In the genomic region with DNA sequence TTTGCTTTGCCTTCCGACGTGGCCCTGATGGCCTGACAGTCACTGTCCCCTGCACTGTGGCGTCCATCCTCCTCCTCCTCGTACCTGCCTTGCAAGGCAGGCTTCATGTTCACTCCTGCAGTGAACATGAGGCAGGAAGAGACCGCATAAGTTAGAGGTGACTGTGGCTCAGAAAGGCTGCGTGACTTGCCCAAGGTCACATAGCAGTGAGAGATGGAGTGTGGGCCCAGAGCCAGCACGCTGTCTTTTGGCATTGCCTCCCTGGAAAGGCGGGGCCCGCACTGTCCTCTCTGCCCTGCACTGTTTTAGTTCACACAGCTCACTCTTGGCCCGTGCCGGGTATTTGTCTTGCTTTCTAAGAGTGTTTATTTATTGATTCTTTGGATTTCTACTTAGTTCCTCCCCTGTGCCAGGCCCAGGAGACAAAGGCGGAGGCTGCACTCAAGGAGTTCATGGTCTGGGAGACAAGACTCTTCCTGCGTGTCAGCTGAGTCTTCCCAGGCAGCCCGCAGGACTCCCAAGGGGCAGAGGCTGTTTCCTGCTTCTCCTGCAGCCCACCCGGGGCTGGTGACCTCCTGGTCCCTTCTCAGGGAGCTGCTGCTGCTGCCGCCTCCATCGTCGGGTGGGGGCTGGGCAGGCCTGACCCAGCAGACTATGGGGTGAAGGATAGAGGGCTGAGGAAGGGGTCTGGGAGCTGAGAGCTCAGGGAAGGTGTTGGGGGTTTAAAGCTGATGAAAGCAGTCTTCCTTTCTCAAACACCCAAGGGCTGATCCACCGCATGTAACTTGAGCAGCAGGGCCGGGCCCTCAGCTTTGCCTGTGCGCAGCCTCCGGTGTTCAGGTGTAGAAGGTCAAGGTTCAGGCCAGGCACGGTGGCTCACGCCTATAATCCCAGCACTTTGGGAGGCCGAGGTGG, we compare ENCODE assay signal across 1 cellular context.
TF ChIP-seq lines count a peak whose summit lies in the region.

No MANE protein-coding gene starts in this region.

TF ChIP-seq in HepG2, 621 proteins besides CTCF, POLR2A, EP300 and RAD21 (continued from another document and continues in another):
- TF ChIP-seq, protein P1, sequence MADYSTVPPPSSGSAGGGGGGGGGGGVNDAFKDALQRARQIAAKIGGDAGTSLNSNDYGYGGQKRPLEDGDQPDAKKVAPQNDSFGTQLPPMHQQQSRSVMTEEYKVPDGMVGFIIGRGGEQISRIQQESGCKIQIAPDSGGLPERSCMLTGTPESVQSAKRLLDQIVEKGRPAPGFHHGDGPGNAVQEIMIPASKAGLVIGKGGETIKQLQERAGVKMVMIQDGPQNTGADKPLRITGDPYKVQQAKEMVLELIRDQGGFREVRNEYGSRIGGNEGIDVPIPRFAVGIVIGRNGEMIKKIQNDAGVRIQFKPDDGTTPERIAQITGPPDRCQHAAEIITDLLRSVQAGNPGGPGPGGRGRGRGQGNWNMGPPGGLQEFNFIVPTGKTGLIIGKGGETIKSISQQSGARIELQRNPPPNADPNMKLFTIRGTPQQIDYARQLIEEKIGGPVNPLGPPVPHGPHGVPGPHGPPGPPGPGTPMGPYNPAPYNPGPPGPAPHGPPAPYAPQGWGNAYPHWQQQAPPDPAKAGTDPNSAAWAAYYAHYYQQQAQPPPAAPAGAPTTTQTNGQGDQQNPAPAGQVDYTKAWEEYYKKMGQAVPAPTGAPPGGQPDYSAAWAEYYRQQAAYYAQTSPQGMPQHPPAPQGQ (CRISPR knock-in tag; IDR thresholded peaks at IDR 0.05; ENCODE audit: borderline replicate concordance) = no peak
- TF ChIP-seq, protein P2, sequence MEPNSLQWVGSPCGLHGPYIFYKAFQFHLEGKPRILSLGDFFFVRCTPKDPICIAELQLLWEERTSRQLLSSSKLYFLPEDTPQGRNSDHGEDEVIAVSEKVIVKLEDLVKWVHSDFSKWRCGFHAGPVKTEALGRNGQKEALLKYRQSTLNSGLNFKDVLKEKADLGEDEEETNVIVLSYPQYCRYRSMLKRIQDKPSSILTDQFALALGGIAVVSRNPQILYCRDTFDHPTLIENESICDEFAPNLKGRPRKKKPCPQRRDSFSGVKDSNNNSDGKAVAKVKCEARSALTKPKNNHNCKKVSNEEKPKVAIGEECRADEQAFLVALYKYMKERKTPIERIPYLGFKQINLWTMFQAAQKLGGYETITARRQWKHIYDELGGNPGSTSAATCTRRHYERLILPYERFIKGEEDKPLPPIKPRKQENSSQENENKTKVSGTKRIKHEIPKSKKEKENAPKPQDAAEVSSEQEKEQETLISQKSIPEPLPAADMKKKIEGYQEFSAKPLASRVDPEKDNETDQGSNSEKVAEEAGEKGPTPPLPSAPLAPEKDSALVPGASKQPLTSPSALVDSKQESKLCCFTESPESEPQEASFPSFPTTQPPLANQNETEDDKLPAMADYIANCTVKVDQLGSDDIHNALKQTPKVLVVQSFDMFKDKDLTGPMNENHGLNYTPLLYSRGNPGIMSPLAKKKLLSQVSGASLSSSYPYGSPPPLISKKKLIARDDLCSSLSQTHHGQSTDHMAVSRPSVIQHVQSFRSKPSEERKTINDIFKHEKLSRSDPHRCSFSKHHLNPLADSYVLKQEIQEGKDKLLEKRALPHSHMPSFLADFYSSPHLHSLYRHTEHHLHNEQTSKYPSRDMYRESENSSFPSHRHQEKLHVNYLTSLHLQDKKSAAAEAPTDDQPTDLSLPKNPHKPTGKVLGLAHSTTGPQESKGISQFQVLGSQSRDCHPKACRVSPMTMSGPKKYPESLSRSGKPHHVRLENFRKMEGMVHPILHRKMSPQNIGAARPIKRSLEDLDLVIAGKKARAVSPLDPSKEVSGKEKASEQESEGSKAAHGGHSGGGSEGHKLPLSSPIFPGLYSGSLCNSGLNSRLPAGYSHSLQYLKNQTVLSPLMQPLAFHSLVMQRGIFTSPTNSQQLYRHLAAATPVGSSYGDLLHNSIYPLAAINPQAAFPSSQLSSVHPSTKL (CRISPR knock-in tag; IDR thresholded peaks at IDR 0.05) = peak; percentile 60
- TF ChIP-seq, protein P3, sequence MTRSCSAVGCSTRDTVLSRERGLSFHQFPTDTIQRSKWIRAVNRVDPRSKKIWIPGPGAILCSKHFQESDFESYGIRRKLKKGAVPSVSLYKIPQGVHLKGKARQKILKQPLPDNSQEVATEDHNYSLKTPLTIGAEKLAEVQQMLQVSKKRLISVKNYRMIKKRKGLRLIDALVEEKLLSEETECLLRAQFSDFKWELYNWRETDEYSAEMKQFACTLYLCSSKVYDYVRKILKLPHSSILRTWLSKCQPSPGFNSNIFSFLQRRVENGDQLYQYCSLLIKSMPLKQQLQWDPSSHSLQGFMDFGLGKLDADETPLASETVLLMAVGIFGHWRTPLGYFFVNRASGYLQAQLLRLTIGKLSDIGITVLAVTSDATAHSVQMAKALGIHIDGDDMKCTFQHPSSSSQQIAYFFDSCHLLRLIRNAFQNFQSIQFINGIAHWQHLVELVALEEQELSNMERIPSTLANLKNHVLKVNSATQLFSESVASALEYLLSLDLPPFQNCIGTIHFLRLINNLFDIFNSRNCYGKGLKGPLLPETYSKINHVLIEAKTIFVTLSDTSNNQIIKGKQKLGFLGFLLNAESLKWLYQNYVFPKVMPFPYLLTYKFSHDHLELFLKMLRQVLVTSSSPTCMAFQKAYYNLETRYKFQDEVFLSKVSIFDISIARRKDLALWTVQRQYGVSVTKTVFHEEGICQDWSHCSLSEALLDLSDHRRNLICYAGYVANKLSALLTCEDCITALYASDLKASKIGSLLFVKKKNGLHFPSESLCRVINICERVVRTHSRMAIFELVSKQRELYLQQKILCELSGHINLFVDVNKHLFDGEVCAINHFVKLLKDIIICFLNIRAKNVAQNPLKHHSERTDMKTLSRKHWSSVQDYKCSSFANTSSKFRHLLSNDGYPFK (CRISPR knock-in tag; IDR thresholded peaks at IDR 0.05; ENCODE audit: borderline replicate concordance) = peak; percentile 82
- TF ChIP-seq KDM5A (IDR thresholded peaks at IDR 0.05; ENCODE audit: borderline replicate concordance, low read length) (no peak), SP5 (CRISPR knock-in tag; IDR thresholded peaks at IDR 0.05; ENCODE audit: borderline replicate concordance, low read depth) (peak; percentile 53; the same call in 1 of the 2 replicates), HDAC2 (CRISPR knock-in tag; IDR thresholded peaks at IDR 0.05) (peak; percentile 85), MBD4 (IDR thresholded peaks at IDR 0.05; ENCODE audit: borderline replicate concordance, low read length) (no peak), ZNF607 (CRISPR knock-in tag; IDR thresholded peaks at IDR 0.05; ENCODE audit: borderline replicate concordance) (peak; percentile 86; the same call in 1 of the 2 replicates), ISL2 (CRISPR knock-in tag; IDR thresholded peaks at IDR 0.05) (peak; percentile 67), IKZF4 (CRISPR knock-in tag; IDR thresholded peaks at IDR 0.05; ENCODE audit: borderline replicate concordance, low read depth, not compliant biosample characterization) (peak; percentile 80), RBFOX2 (IDR thresholded peaks at IDR 0.05; ENCODE audit: low read depth, low read length) (no peak), ZFX (CRISPR knock-in tag; IDR thresholded peaks at IDR 0.05; ENCODE audit: low read depth) (peak; percentile 74), RNF2 (conservative IDR thresholded peaks at IDR 0.05; ENCODE audit: low read depth) (peak; percentile 49), GABPB1 (CRISPR knock-in tag; IDR thresholded peaks at IDR 0.05) (0 out of 2 replicates have a peak, but pooled peaks have one; percentile 37), GZF1 (CRISPR knock-in tag; IDR thresholded peaks at IDR 0.05) (0 out of 2 replicates have a peak, but pooled peaks have one; percentile 88), SOX13 (IDR thresholded peaks at IDR 0.05) (no peak), SOX13 (CRISPR knock-in tag; conservative IDR thresholded peaks at IDR 0.05 in 1 of 2, IDR thresholded peaks at IDR 0.05 in 1 of 2) (peak in 1 of 2 experiments; percentile 66; a peak in 2 of 4 replicates), KDM5B (CRISPR knock-in tag; IDR thresholded peaks at IDR 0.05; ENCODE audit: borderline replicate concordance) (0 out of 2 replicates have a peak, but pooled peaks have one; percentile 22), ZNF652 (CRISPR knock-in tag; IDR thresholded peaks at IDR 0.05; ENCODE audit: borderline replicate concordance, low read depth) (no peak; the same call in 1 of the 2 replicates), ZNF124 (CRISPR knock-in tag; IDR thresholded peaks at IDR 0.05) (peak; percentile 67; the same call in 1 of the 2 replicates), CCDC6 (CRISPR knock-in tag; IDR thresholded peaks at IDR 0.05) (no peak), GABPA (IDR thresholded peaks at IDR 0.05; ENCODE audit: low read depth, low read length) (no peak), GABPA (CRISPR knock-in tag; IDR thresholded peaks at IDR 0.05; ENCODE audit: low read depth) (no peak), MEIS2 (CRISPR knock-in tag; IDR thresholded peaks at IDR 0.05) (peak; percentile 70; the same call in 1 of the 2 replicates), CBX2 (IDR thresholded peaks at IDR 0.05; ENCODE audit: low read depth, low read length) (no peak), CBX2 (CRISPR knock-in tag; IDR thresholded peaks at IDR 0.05; ENCODE audit: low read depth) (no peak), DMAP1 (CRISPR knock-in tag; IDR thresholded peaks at IDR 0.05) (peak; percentile 17; the same call in 1 of the 2 replicates)
- TF ChIP-seq, protein P4, sequence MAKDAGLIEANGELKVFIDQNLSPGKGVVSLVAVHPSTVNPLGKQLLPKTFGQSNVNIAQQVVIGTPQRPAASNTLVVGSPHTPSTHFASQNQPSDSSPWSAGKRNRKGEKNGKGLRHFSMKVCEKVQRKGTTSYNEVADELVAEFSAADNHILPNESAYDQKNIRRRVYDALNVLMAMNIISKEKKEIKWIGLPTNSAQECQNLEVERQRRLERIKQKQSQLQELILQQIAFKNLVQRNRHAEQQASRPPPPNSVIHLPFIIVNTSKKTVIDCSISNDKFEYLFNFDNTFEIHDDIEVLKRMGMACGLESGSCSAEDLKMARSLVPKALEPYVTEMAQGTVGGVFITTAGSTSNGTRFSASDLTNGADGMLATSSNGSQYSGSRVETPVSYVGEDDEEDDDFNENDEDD (CRISPR knock-in tag; IDR thresholded peaks at IDR 0.05; ENCODE audit: borderline replicate concordance) = peak; percentile 46; the same call in 1 of the 2 replicates
- TF ChIP-seq, protein P5, sequence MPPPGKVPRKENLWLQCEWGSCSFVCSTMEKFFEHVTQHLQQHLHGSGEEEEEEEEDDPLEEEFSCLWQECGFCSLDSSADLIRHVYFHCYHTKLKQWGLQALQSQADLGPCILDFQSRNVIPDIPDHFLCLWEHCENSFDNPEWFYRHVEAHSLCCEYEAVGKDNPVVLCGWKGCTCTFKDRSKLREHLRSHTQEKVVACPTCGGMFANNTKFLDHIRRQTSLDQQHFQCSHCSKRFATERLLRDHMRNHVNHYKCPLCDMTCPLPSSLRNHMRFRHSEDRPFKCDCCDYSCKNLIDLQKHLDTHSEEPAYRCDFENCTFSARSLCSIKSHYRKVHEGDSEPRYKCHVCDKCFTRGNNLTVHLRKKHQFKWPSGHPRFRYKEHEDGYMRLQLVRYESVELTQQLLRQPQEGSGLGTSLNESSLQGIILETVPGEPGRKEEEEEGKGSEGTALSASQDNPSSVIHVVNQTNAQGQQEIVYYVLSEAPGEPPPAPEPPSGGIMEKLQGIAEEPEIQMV (CRISPR knock-in tag; IDR thresholded peaks at IDR 0.05; ENCODE audit: low read depth) = no peak
- TF ChIP-seq, protein P6, sequence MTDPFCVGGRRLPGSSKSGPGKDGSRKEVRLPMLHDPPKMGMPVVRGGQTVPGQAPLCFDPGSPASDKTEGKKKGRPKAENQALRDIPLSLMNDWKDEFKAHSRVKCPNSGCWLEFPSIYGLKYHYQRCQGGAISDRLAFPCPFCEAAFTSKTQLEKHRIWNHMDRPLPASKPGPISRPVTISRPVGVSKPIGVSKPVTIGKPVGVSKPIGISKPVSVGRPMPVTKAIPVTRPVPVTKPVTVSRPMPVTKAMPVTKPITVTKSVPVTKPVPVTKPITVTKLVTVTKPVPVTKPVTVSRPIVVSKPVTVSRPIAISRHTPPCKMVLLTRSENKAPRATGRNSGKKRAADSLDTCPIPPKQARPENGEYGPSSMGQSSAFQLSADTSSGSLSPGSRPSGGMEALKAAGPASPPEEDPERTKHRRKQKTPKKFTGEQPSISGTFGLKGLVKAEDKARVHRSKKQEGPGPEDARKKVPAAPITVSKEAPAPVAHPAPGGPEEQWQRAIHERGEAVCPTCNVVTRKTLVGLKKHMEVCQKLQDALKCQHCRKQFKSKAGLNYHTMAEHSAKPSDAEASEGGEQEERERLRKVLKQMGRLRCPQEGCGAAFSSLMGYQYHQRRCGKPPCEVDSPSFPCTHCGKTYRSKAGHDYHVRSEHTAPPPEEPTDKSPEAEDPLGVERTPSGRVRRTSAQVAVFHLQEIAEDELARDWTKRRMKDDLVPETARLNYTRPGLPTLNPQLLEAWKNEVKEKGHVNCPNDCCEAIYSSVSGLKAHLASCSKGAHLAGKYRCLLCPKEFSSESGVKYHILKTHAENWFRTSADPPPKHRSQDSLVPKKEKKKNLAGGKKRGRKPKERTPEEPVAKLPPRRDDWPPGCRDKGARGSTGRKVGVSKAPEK (CRISPR knock-in tag; IDR thresholded peaks at IDR 0.05; ENCODE audit: borderline replicate concordance) = peak; percentile 71
- TF ChIP-seq, protein P7, sequence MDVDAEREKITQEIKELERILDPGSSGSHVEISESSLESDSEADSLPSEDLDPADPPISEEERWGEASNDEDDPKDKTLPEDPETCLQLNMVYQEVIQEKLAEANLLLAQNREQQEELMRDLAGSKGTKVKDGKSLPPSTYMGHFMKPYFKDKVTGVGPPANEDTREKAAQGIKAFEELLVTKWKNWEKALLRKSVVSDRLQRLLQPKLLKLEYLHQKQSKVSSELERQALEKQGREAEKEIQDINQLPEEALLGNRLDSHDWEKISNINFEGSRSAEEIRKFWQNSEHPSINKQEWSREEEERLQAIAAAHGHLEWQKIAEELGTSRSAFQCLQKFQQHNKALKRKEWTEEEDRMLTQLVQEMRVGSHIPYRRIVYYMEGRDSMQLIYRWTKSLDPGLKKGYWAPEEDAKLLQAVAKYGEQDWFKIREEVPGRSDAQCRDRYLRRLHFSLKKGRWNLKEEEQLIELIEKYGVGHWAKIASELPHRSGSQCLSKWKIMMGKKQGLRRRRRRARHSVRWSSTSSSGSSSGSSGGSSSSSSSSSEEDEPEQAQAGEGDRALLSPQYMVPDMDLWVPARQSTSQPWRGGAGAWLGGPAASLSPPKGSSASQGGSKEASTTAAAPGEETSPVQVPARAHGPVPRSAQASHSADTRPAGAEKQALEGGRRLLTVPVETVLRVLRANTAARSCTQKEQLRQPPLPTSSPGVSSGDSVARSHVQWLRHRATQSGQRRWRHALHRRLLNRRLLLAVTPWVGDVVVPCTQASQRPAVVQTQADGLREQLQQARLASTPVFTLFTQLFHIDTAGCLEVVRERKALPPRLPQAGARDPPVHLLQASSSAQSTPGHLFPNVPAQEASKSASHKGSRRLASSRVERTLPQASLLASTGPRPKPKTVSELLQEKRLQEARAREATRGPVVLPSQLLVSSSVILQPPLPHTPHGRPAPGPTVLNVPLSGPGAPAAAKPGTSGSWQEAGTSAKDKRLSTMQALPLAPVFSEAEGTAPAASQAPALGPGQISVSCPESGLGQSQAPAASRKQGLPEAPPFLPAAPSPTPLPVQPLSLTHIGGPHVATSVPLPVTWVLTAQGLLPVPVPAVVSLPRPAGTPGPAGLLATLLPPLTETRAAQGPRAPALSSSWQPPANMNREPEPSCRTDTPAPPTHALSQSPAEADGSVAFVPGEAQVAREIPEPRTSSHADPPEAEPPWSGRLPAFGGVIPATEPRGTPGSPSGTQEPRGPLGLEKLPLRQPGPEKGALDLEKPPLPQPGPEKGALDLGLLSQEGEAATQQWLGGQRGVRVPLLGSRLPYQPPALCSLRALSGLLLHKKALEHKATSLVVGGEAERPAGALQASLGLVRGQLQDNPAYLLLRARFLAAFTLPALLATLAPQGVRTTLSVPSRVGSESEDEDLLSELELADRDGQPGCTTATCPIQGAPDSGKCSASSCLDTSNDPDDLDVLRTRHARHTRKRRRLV (CRISPR knock-in tag; IDR thresholded peaks at IDR 0.05) = peak; percentile 45; the same call in 1 of the 2 replicates
